In genomic region chr21:29181799-29182470, GRCh38 we compare ENCODE assay signal across 1 cellular context.
TF ChIP-seq lines count a peak whose summit lies in the region.

No MANE protein-coding gene starts in this region.

TF ChIP-seq in SK-N-SH, 30 proteins besides CTCF, POLR2A, EP300 and RAD21 (continued from another document):
- TF ChIP-seq USF2 (IDR thresholded peaks at IDR 0.05; ENCODE audit: borderline replicate concordance, low read depth, low read length) (no peak), TAF1 (IDR thresholded peaks at IDR 0.05; ENCODE audit: borderline replicate concordance, low read depth, low read length) (peak; percentile 68), MAX (IDR thresholded peaks at IDR 0.05; ENCODE audit: low read depth) (peak; percentile 44; the same call in 1 of the 2 replicates), IRF3 (IDR thresholded peaks at IDR 0.05; ENCODE audit: low read depth, low read length) (no peak)
